In the genomic region with DNA sequence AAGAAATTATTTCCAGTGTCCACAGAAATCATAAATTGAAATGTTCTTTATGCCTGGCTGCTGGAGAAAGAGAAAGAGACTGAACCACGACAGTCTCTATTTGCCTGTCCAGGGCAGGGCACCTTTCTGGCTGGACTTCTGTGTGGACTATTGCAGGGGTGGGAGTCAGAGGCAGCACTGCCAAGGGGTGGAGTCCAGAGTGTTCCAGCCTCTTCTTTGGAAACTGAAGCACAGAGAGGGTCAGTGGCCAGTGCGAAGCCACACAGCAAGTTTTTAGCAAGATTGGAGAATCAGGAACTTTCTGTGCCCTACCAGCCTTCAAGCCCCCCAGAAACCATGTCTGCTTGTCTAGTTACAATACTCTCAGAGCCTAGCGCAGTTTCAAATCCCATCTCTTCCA, we compare ENCODE assay signal across 3 cellular contexts.
TF ChIP-seq lines count a peak whose summit lies in the region.

No MANE protein-coding gene starts in this region.

TF ChIP-seq in HCT116, 20 proteins besides CTCF, POLR2A, EP300 and RAD21:
- TF ChIP-seq EGR1 (IDR thresholded peaks at IDR 0.05; ENCODE audit: low read depth) (no peak), FOSL1 (IDR thresholded peaks at IDR 0.05; ENCODE audit: low read depth) (no peak), ELF1 (IDR thresholded peaks at IDR 0.05; ENCODE audit: borderline replicate concordance, low read depth) (no peak), TCF7L2 (IDR thresholded peaks at IDR 0.05; ENCODE audit: borderline replicate concordance, extremely low read depth, insufficient read depth, insufficient read length) (no peak)

TF ChIP-seq in K562, 482 proteins besides CTCF, POLR2A, EP300 and RAD21:
- no peak for TF ChIP-seq ILK (tag; IDR thresholded peaks at IDR 0.05; ENCODE audit: borderline replicate concordance, low read depth)
- peak; percentile 78 for TF ChIP-seq ZFP36 (IDR thresholded peaks at IDR 0.05; ENCODE audit: low read depth, low read length, partially characterized antibody)
- TF ChIP-seq, protein P1, sequence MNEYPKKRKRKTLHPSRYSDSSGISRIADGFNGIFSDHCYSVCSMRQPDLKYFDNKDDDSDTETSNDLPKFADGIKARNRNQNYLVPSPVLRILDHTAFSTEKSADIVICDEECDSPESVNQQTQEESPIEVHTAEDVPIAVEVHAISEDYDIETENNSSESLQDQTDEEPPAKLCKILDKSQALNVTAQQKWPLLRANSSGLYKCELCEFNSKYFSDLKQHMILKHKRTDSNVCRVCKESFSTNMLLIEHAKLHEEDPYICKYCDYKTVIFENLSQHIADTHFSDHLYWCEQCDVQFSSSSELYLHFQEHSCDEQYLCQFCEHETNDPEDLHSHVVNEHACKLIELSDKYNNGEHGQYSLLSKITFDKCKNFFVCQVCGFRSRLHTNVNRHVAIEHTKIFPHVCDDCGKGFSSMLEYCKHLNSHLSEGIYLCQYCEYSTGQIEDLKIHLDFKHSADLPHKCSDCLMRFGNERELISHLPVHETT (CRISPR knock-in tag; conservative IDR thresholded peaks at IDR 0.05 in 1 of 2, IDR thresholded peaks at IDR 0.05 in 1 of 2): no peak
- TF ChIP-seq ADNP (tag; IDR thresholded peaks at IDR 0.05): 0 out of 2 replicates have a peak, but pooled peaks have one; percentile 11
- no peak for TF ChIP-seq NEUROD1 (IDR thresholded peaks at IDR 0.05; ENCODE audit: borderline replicate concordance, low read depth, low read length, partially characterized antibody)
- peak; percentile 89 for TF ChIP-seq RBM25 (IDR thresholded peaks at IDR 0.05; ENCODE audit: low read depth, low read length, severe bottlenecking)
- no peak for TF ChIP-seq DDX20 (tag; IDR thresholded peaks at IDR 0.05; ENCODE audit: low read depth)
- TF ChIP-seq SMAD4 (CRISPR knock-in tag; conservative IDR thresholded peaks at IDR 0.05): no peak
- TF ChIP-seq BCOR (IDR thresholded peaks at IDR 0.05): peak; percentile 14

TF ChIP-seq in HepG2, 621 proteins besides CTCF, POLR2A, EP300 and RAD21:
- TF ChIP-seq NFKB2 (CRISPR knock-in tag; IDR thresholded peaks at IDR 0.05; ENCODE audit: borderline replicate concordance) (no peak), ZNF768 (CRISPR knock-in tag; IDR thresholded peaks at IDR 0.05) (peak; percentile 84)
